Comparison of ENCODE assay signal across 12 cellular contexts in the genomic region with DNA sequence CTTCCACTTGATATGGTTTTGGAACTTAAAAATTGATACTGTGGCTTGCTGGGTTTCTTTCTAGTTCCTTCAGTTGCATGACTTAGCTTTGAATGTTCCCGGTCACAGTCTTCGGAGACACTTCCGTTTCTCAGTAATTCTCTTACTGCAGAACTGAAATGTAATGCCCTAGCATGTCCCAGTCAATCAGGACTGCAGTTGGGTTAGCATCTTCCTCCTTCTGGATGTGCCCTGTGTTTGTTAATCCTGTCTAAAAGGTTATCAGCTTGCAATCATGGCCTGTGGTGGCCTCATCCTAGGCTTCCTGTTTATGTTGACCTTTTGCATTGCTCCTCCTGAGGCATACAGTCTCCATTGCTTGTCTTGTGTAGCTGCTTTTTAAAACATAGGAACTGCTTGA.
A peak's percentile ranks its signal among the peaks of the same experiment; 100 is the strongest.
DNase-seq lines count a peak whose midpoint lies in the region; ATAC-seq and TF ChIP-seq lines count a peak whose summit lies in the region.
"Had no signal": no experiment of that assay in that cellular context is flagged by ENCODE, and none has a peak within 500 bp of the region (broad histone marks: within the 10 kb centered on the region; RNA-seq: fewer than 3 reads in every experiment).

No MANE protein-coding gene starts in this region.

- no peak overlapping the region for H2BK120ac ChIP-seq in trophoblast cell (ENCODE audit: insufficient read depth, low read length, poor library complexity)

- no peaks in the 10 kb centered on the region for H3K9me3 Mint-ChIP-seq in activated CD8-positive, alpha-beta T cell treated with anti-CD3 and anti-CD28 coated beads for 36 hours
- no peaks in the 10 kb centered on the region for H3K9me3 Mint-ChIP-seq in endothelial cell (ENCODE audit: unreplicated experiment)

- no peak overlapping the region for H3K9ac ChIP-seq in trophoblast cell (ENCODE audit: low read length)

- DNase-seq in NOMO-1 treated with DMSO at 0.1 percent for 48 hours (lab: John Stamatoyannopoulos, UW; ENCODE audit: unreplicated experiment) (peak; percentile 48), trophoblast cell (no peak), endothelial cell (ENCODE audit: low spot score) (no peak), KBM-7 (no peak)
- no peak for DNase-seq in activated CD8-positive, alpha-beta T cell treated with anti-CD3 and anti-CD28 coated beads for 36 hours
- DNase-seq: activated naive CD4-positive, alpha-beta T cell treated with Interleukin-2 at 50 U/mL for 16 hours; NCI-H526 had no signal

- H3K23ac ChIP-seq in trophoblast cell (ENCODE audit: low read length), result no peak overlapping the region

- H3K4me3 Mint-ChIP-seq in activated CD8-positive, alpha-beta T cell treated with anti-CD3 and anti-CD28 coated beads for 36 hours, result no peak overlapping the region
- H3K4me3 Mint-ChIP-seq in endothelial cell (ENCODE audit: unreplicated experiment), result no peak overlapping the region

- no peak overlapping the region for H4K91ac ChIP-seq in trophoblast cell (ENCODE audit: low read depth, low read length)

- no peak overlapping the region for H4K8ac ChIP-seq in trophoblast cell (ENCODE audit: low read depth, low read length)

- peaks cover 0 to 2% of the 10 kb centered on the region in 2 experiments for H3K36me3 ChIP-seq in trophoblast cell (ENCODE audit: control insufficient read depth in 1 of 2, insufficient read depth in 2 of 2, low read length in 2 of 2)
- H3K36me3 ChIP-seq: prostate gland had no signal

- no peak overlapping the region for H2BK5ac ChIP-seq in trophoblast cell (ENCODE audit: low read depth, low read length, poor library complexity)

- peak; percentile 53 for ATAC-seq in GM18511 (IDR thresholded peaks at IDR 0.05; ENCODE audit: unreplicated experiment)
- ATAC-seq in esophagus mucosa, result peak; percentile 52
- no peak for ATAC-seq in activated CD8-positive, alpha-beta T cell treated with anti-CD3 and anti-CD28 coated beads for 36 hours
- no peak for ATAC-seq in GM18868 (IDR thresholded peaks at IDR 0.05; ENCODE audit: unreplicated experiment)
- ATAC-seq: GM12878 had no signal

- no peak for TF ChIP-seq CTCF in activated CD8-positive, alpha-beta T cell treated with anti-CD3 and anti-CD28 coated beads for 36 hours (IDR thresholded peaks at IDR 0.05)
- no peak for TF ChIP-seq CTCF in endothelial cell (IDR thresholded peaks at IDR 0.05; ENCODE audit: unreplicated experiment)

- peaks cover 5 to 11% of the 10 kb centered on the region in 2 experiments for H3K4me1 ChIP-seq in trophoblast cell (ENCODE audit: control insufficient read depth in 1 of 2, insufficient read depth in 2 of 2, low read length in 2 of 2)
- H3K4me1 ChIP-seq: prostate gland had no signal

- H3K36me3 Mint-ChIP-seq in activated CD8-positive, alpha-beta T cell treated with anti-CD3 and anti-CD28 coated beads for 36 hours (ENCODE audit: low read depth), result peaks cover 1% of the 10 kb centered on the region
- no peaks in the 10 kb centered on the region for H3K36me3 Mint-ChIP-seq in endothelial cell (ENCODE audit: low read depth, unreplicated experiment)

- in situ Hi-C loops in KBM-7 (cut with MboI; ENCODE audit: low pct_unique_long_range_greater_than_20kb, low sequenced_read_pairs), result no loop called here

- no peak overlapping the region for H3K4ac ChIP-seq in trophoblast cell (ENCODE audit: low read depth, low read length)

- H3K9me3 ChIP-seq in trophoblast cell (ENCODE audit: insufficient read depth, low read depth, low read length), result peaks cover 1% of the 10 kb centered on the region
- H3K9me3 ChIP-seq: prostate gland had no signal

- H3K27me3 Mint-ChIP-seq in activated CD8-positive, alpha-beta T cell treated with anti-CD3 and anti-CD28 coated beads for 36 hours, result no peaks in the 10 kb centered on the region
- no peaks in the 10 kb centered on the region for H3K27me3 Mint-ChIP-seq in endothelial cell (ENCODE audit: unreplicated experiment)

- no peak overlapping the region for H2BK12ac ChIP-seq in trophoblast cell (ENCODE audit: low read length)

- H3K27ac Mint-ChIP-seq in activated CD8-positive, alpha-beta T cell treated with anti-CD3 and anti-CD28 coated beads for 36 hours, result no peak overlapping the region
- H3K27ac Mint-ChIP-seq in endothelial cell (ENCODE audit: unreplicated experiment), result no peak overlapping the region

- H3K4me2 ChIP-seq in trophoblast cell (ENCODE audit: low read length), result no peak overlapping the region

- H3K27ac ChIP-seq in trophoblast cell (ENCODE audit: low read depth, low read length), result peak overlapping the region; percentile 43

- POLR2A ChIA-PET in activated CD8-positive, alpha-beta T cell treated with anti-CD3 and anti-CD28 coated beads for 36 hours (lab: Charles Lee), result no interaction called here

- H2AFZ ChIP-seq in trophoblast cell (ENCODE audit: insufficient read depth, low read length, poor library complexity), result no peak overlapping the region

- H3K14ac ChIP-seq in trophoblast cell (ENCODE audit: low read length), result no peak overlapping the region

- H2AK5ac ChIP-seq in trophoblast cell (ENCODE audit: low read length), result no peak overlapping the region

- H3K27me3 ChIP-seq in trophoblast cell (ENCODE audit: insufficient read depth, low read length), result no peaks in the 10 kb centered on the region

- peaks cover 2% of the 10 kb centered on the region for H3K79me2 ChIP-seq in trophoblast cell (ENCODE audit: control insufficient read depth, insufficient read depth, low read length, poor library complexity)

- no peak overlapping the region for H3K4me3 ChIP-seq in trophoblast cell (ENCODE audit: low read depth, low read length)
- H3K4me3 ChIP-seq: GM12878, prostate gland had no signal

- WGBS in trophoblast cell (ENCODE audit: extremely low coverage, insufficient coverage, insufficient read length), result no CpG with 5 or more reads among the region's 3 CpGs

- H3K4me1 Mint-ChIP-seq in activated CD8-positive, alpha-beta T cell treated with anti-CD3 and anti-CD28 coated beads for 36 hours (ENCODE audit: low read depth), result peaks cover 5% of the 10 kb centered on the region
- H3K4me1 Mint-ChIP-seq in endothelial cell (ENCODE audit: unreplicated experiment), result peaks cover 9% of the 10 kb centered on the region

- no peak overlapping the region for H4K12ac ChIP-seq in trophoblast cell (ENCODE audit: low read depth, low read length)

- intact Hi-C loops in activated CD8-positive, alpha-beta T cell treated with anti-CD3 and anti-CD28 coated beads for 36 hours (cut with micrococcal nuclease), result no loop called here

- H3K18ac ChIP-seq in trophoblast cell (ENCODE audit: low read length), result no peak overlapping the region

- H3K79me1 ChIP-seq in trophoblast cell (ENCODE audit: low read length), result no peaks in the 10 kb centered on the region

- CTCF ChIA-PET in activated CD8-positive, alpha-beta T cell treated with anti-CD3 and anti-CD28 coated beads for 36 hours (lab: Charles Lee), result no interaction called here

Comparison
In these comparisons a context has a peak if more than half of its experiments do, and no peak if none do; other contexts are left out.
1. ATAC-seq: peak in GM18511 (single experiment) and esophagus mucosa (single experiment); none in activated CD8-positive, alpha-beta T cell treated with anti-CD3 and anti-CD28 coated beads for 36 hours (single experiment) and GM18868 (single experiment).